ENCODE assay signal across 19 cellular contexts in genomic region chr10:121536271-121536918, GRCh38.
DNase-seq lines count a peak whose midpoint lies in the region; ATAC-seq and TF ChIP-seq lines count a peak whose summit lies in the region.
"Had no signal": no experiment of that assay in that cellular context is flagged by ENCODE, and none has a peak within 500 bp of the region (broad histone marks: within the 10 kb centered on the region; RNA-seq: fewer than 3 reads in every experiment).

No MANE protein-coding gene starts in this region.

- no peaks in the 10 kb centered on the region for H3K27me3 Mint-ChIP-seq in mesothelial cell of epicardium (ENCODE audit: low read depth)
- no peaks in the 10 kb centered on the region for H3K27me3 Mint-ChIP-seq in CD4-positive, alpha-beta T cell
- H3K27me3 Mint-ChIP-seq: activated CD4-positive, alpha-beta T cell treated with anti-CD3 and anti-CD28 coated beads, Interleukin-2, amount 10 ng/mL, durations not matched to agents 7 days and 5 days; activated naive CD4-positive, alpha-beta T cell treated with anti-CD3 and anti-CD28 coated beads, Interleukin-2, amount 50 U/mL, for 24 hours; stimulated activated memory B cell treated with anti-CD40 and anti-IgM and Interleukin-4, amounts not matched to agents 10 μg/mL and 1 μg/mL and 100 μg/mL, for 72 hours had no signal

- no peak overlapping the region for H3K27ac ChIP-seq in aorta (ENCODE audit: low read depth in 1 of 2, low read length in 2 of 2)
- no peak overlapping the region for H3K27ac ChIP-seq in CD4-positive, alpha-beta T cell (ENCODE audit: low read depth, low read length)
- H3K27ac ChIP-seq: C4-2B, upper lobe of right lung had no signal

- no peaks in the 10 kb centered on the region for H3K9me3 Mint-ChIP-seq in mesothelial cell of epicardium
- no peaks in the 10 kb centered on the region for H3K9me3 Mint-ChIP-seq in CD4-positive, alpha-beta T cell
- H3K9me3 Mint-ChIP-seq: activated CD4-positive, alpha-beta T cell treated with anti-CD3 and anti-CD28 coated beads, Interleukin-2, amount 10 ng/mL, durations not matched to agents 7 days and 5 days; activated naive CD4-positive, alpha-beta T cell treated with anti-CD3 and anti-CD28 coated beads, Interleukin-2, amount 50 U/mL, for 24 hours; stimulated activated memory B cell treated with anti-CD40 and anti-IgM and Interleukin-4, amounts not matched to agents 10 μg/mL and 1 μg/mL and 100 μg/mL, for 72 hours had no signal

- POLR2A ChIA-PET in CD4-positive, alpha-beta T cell (lab: Charles Lee), result no interaction called here

- no peaks in the 10 kb centered on the region for H3K27me3 ChIP-seq in aorta (ENCODE audit: control insufficient read depth in 1 of 2, insufficient read depth in 2 of 2, low read length in 1 of 2)
- H3K27me3 ChIP-seq in CD4-positive, alpha-beta T cell (ENCODE audit: control insufficient read depth, insufficient read depth, low read length), result no peaks in the 10 kb centered on the region
- H3K27me3 ChIP-seq: upper lobe of right lung had no signal

- no peak overlapping the region for H3K4me3 Mint-ChIP-seq in mesothelial cell of epicardium
- no peak overlapping the region for H3K4me3 Mint-ChIP-seq in CD4-positive, alpha-beta T cell
- H3K4me3 Mint-ChIP-seq: activated CD4-positive, alpha-beta T cell treated with anti-CD3 and anti-CD28 coated beads, Interleukin-2, amount 10 ng/mL, durations not matched to agents 7 days and 5 days; activated naive CD4-positive, alpha-beta T cell treated with anti-CD3 and anti-CD28 coated beads, Interleukin-2, amount 50 U/mL, for 24 hours; stimulated activated memory B cell treated with anti-CD40 and anti-IgM and Interleukin-4, amounts not matched to agents 10 μg/mL and 1 μg/mL and 100 μg/mL, for 72 hours had no signal

- H3K4me1 ChIP-seq in aorta (ENCODE audit: control insufficient read depth in 1 of 2, insufficient read depth in 2 of 2, low read length in 2 of 2), result no peaks in the 10 kb centered on the region
- H3K4me1 ChIP-seq: upper lobe of right lung had no signal

- H3K9me3 ChIP-seq in aorta (ENCODE audit: control insufficient read depth, low read length), result no peaks in the 10 kb centered on the region
- no peaks in the 10 kb centered on the region for H3K9me3 ChIP-seq in CD4-positive, alpha-beta T cell (ENCODE audit: control insufficient read depth, low read length)
- H3K9me3 ChIP-seq: upper lobe of right lung had no signal

- H3K36me3 ChIP-seq in aorta (ENCODE audit: control insufficient read depth in 1 of 2, insufficient read depth in 2 of 2, low read length in 1 of 2), result peaks cover 0 to 5% of the 10 kb centered on the region in 2 donors

- H3K36me3 Mint-ChIP-seq in mesothelial cell of epicardium, result peaks cover 34% of the 10 kb centered on the region
- no peaks in the 10 kb centered on the region for H3K36me3 Mint-ChIP-seq in CD4-positive, alpha-beta T cell (ENCODE audit: low read depth)
- H3K36me3 Mint-ChIP-seq: activated naive CD4-positive, alpha-beta T cell treated with anti-CD3 and anti-CD28 coated beads, Interleukin-2, amount 50 U/mL, for 24 hours; stimulated activated memory B cell treated with anti-CD40 and anti-IgM and Interleukin-4, amounts not matched to agents 10 μg/mL and 1 μg/mL and 100 μg/mL, for 72 hours had no signal

- peaks cover 15% of the 10 kb centered on the region for H3K4me1 Mint-ChIP-seq in mesothelial cell of epicardium
- H3K4me1 Mint-ChIP-seq in CD4-positive, alpha-beta T cell (ENCODE audit: low read depth), result no peaks in the 10 kb centered on the region
- H3K4me1 Mint-ChIP-seq: activated CD4-positive, alpha-beta T cell treated with anti-CD3 and anti-CD28 coated beads, Interleukin-2, amount 10 ng/mL, durations not matched to agents 7 days and 5 days; activated naive CD4-positive, alpha-beta T cell treated with anti-CD3 and anti-CD28 coated beads, Interleukin-2, amount 50 U/mL, for 24 hours; stimulated activated memory B cell treated with anti-CD40 and anti-IgM and Interleukin-4, amounts not matched to agents 10 μg/mL and 1 μg/mL and 100 μg/mL, for 72 hours had no signal

- ATAC-seq in Right ventricle myocardium superior (ENCODE audit: poor library complexity), result peak; percentile 53
- peak; percentile 94 for ATAC-seq in esophagus mucosa
- ATAC-seq in aorta (ENCODE audit: low FRiP score), result peak; percentile 64
- no peak for ATAC-seq in CD4-positive, alpha-beta T cell (ENCODE audit: poor library complexity)
- ATAC-seq: Panc1; SK-N-SH treated with all-trans-retinoic acid at 6 μM for 48 hours; stimulated activated memory B cell treated with anti-CD40 and anti-IgM and Interleukin-4, amounts not matched to agents 10 μg/mL and 1 μg/mL and 100 μg/mL, for 72 hours; upper lobe of right lung had no signal

- no peak overlapping the region for H3K4me3 ChIP-seq in aorta (ENCODE audit: low read length in 2 of 2)
- H3K4me3 ChIP-seq: upper lobe of right lung had no signal

- intact Hi-C loops in Right ventricle myocardium superior (cut with DNase I), result no loop called here
- intact Hi-C loops in cardiac septum (cut with DNase I), result no loop called here
- intact Hi-C loops in aorta (cut with DNase I), result no loop called here
- intact Hi-C loops in CD4-positive, alpha-beta T cell (cut with DNase I, micrococcal nuclease), result no loop called here

- TF ChIP-seq CTCF in mesothelial cell of epicardium (IDR thresholded peaks at IDR 0.05; ENCODE audit: unreplicated experiment), result no peak
- TF ChIP-seq CTCF in CD4-positive, alpha-beta T cell (IDR thresholded peaks at IDR 0.05), result no peak

- peak; percentile 52 for DNase-seq in Right ventricle myocardium superior
- no peak for DNase-seq in cardiac septum (ENCODE audit: low spot score)
- no peak for DNase-seq in mesothelial cell of epicardium (ENCODE audit: low spot score in 2 of 2, unreplicated experiment in 2 of 2)
- no peak for DNase-seq in aorta
- no peak for DNase-seq in activated CD4-positive, alpha-beta T cell treated with anti-CD3 and anti-CD28 coated beads for 1 hour
- DNase-seq in HuH-7.5 (ENCODE audit: low spot score), result no peak
- DNase-seq in CD4-positive, alpha-beta T cell, result no peak
- DNase-seq: activated CD4-positive, alpha-beta T cell treated with anti-CD3 and anti-CD28 coated beads, Interleukin-2, amount 10 ng/mL, durations not matched to agents 7 days and 5 days; DMS53; KG1; NCI-H1105 treated with DMSO at 0.1 percent for 48 hours; NCI-H748 treated with DMSO at 0.1 percent for 48 hours; upper lobe of right lung had no signal

- CTCF ChIA-PET in CD4-positive, alpha-beta T cell (lab: Charles Lee), result no interaction called here

- WGBS in aorta, 2 donors, result 45 to 50% methylated on average over 8 of the region's 8 CpGs

- H3K27ac Mint-ChIP-seq in mesothelial cell of epicardium, result peak overlapping the region; percentile 47
- H3K27ac Mint-ChIP-seq in CD4-positive, alpha-beta T cell, result no peak overlapping the region
- H3K27ac Mint-ChIP-seq: activated CD4-positive, alpha-beta T cell treated with anti-CD3 and anti-CD28 coated beads, Interleukin-2, amount 10 ng/mL, durations not matched to agents 7 days and 5 days; activated naive CD4-positive, alpha-beta T cell treated with anti-CD3 and anti-CD28 coated beads, Interleukin-2, amount 50 U/mL, for 24 hours; stimulated activated memory B cell treated with anti-CD40 and anti-IgM and Interleukin-4, amounts not matched to agents 10 μg/mL and 1 μg/mL and 100 μg/mL, for 72 hours had no signal
